In genomic region chr17:411416-412120, GRCh38 we compare ENCODE assay signal across 9 cellular contexts. TPM values are rescaled to one million over a fixed set of nuclear protein-coding genes. Genes with fewer than 3 reads are reported as not detected.
DNase-seq lines count a peak whose midpoint lies in the region; ATAC-seq, FAIRE-seq and TF ChIP-seq lines count a peak whose summit lies in the region.
"Had no signal": no experiment of that assay in that cellular context is flagged by ENCODE, and none has a peak within 500 bp of the region (broad histone marks: within the 10 kb centered on the region; RNA-seq: fewer than 3 reads in every experiment).

No MANE protein-coding gene starts in this region.

- H3K4me1 Mint-ChIP-seq in HFFc6 (ENCODE audit: low read depth), result peaks cover 34% of the 10 kb centered on the region
- H3K4me1 Mint-ChIP-seq in activated naive CD8-positive, alpha-beta T cell treated with anti-CD3 and anti-CD28 coated beads, Interleukin-2, amount 50 U/mL, for 24 hours, result peaks cover 65% of the 10 kb centered on the region

- WGBS in small intestine, 3 donors, result 44 to 69% (median 68%) methylated on average over 13 of the region's 13 CpGs

- no peaks in the 10 kb centered on the region for H3K9me3 Mint-ChIP-seq in HFFc6
- peaks cover 4% of the 10 kb centered on the region for H3K9me3 Mint-ChIP-seq in activated naive CD8-positive, alpha-beta T cell treated with anti-CD3 and anti-CD28 coated beads, Interleukin-2, amount 50 U/mL, for 24 hours

- peaks cover 8% of the 10 kb centered on the region for H3K36me3 Mint-ChIP-seq in HFFc6 (ENCODE audit: low read depth)
- H3K36me3 Mint-ChIP-seq in activated naive CD8-positive, alpha-beta T cell treated with anti-CD3 and anti-CD28 coated beads, Interleukin-2, amount 50 U/mL, for 24 hours (ENCODE audit: low read depth), result peaks cover 14% of the 10 kb centered on the region

- FAIRE-seq in small intestine (lab: Jason Lieb, UNC), result no peak

- peaks cover 11% of the 10 kb centered on the region for H3K36me3 ChIP-seq in lower lobe of right lung
- peaks cover 0 to 2% of the 10 kb centered on the region in 2 donors for H3K36me3 ChIP-seq in small intestine (ENCODE audit: control insufficient read depth in 2 of 2, insufficient read depth in 2 of 2, low read length in 2 of 2)
- H3K36me3 ChIP-seq: colonic mucosa had no signal

- CTCF ChIA-PET in AG04450 (lab: Charles Lee), result interaction anchor here (0.5 to 3.3 kb wide), 46 partner anchors 10 to 589 kb away, joined by 3 to 468 read pairs (median 5); partner anchors contain the start of genes NXN, TIMM22 and VPS53

- no peak for ATAC-seq in activated naive CD8-positive, alpha-beta T cell treated with anti-CD3 and anti-CD28 coated beads, Interleukin-2, amount 50 U/mL, for 24 hours
- ATAC-seq in lower lobe of right lung (no peak), HG02763 (IDR thresholded peaks at IDR 0.05; ENCODE audit: unreplicated experiment) (no peak)

- TF ChIP-seq CTCF in AG04450 (IDR thresholded peaks at IDR 0.05; ENCODE audit: low read depth, low read length), result no peak
- TF ChIP-seq CTCF in HFFc6 (IDR thresholded peaks at IDR 0.05), result no peak
- no peak for TF ChIP-seq CTCF in lower lobe of right lung (IDR thresholded peaks at IDR 0.05)

- peaks cover 6% of the 10 kb centered on the region for H3K27me3 Mint-ChIP-seq in HFFc6 (ENCODE audit: insufficient read depth)
- H3K27me3 Mint-ChIP-seq in activated naive CD8-positive, alpha-beta T cell treated with anti-CD3 and anti-CD28 coated beads, Interleukin-2, amount 50 U/mL, for 24 hours, result peaks cover 8% of the 10 kb centered on the region

- H3K9me3 ChIP-seq in AG04450 (ENCODE audit: control insufficient read depth, insufficient read depth, low read length) (peaks cover 5% of the 10 kb centered on the region), lower lobe of right lung (no peaks in the 10 kb centered on the region), small intestine (ENCODE audit: control insufficient read depth, low read depth) (no peaks in the 10 kb centered on the region)
- H3K9me3 ChIP-seq: colonic mucosa had no signal

- H3K27ac Mint-ChIP-seq in HFFc6, result peak overlapping the region; percentile 93
- peak overlapping the region; percentile 100 for H3K27ac Mint-ChIP-seq in activated naive CD8-positive, alpha-beta T cell treated with anti-CD3 and anti-CD28 coated beads, Interleukin-2, amount 50 U/mL, for 24 hours

- peak overlapping the region; percentile 95 for H3K4me3 Mint-ChIP-seq in HFFc6
- peak overlapping the region; percentile 96 for H3K4me3 Mint-ChIP-seq in activated naive CD8-positive, alpha-beta T cell treated with anti-CD3 and anti-CD28 coated beads, Interleukin-2, amount 50 U/mL, for 24 hours

- H3K27ac ChIP-seq in AG04450 (ENCODE audit: low read depth, low read length) (no peak overlapping the region), lower lobe of right lung (peak overlapping the region; percentile 85), small intestine (ENCODE audit: low read depth in 1 of 2, low read length in 1 of 2) (peak overlapping the region in 1 of 2 donors; percentile 80)

- POLR2A ChIA-PET in AG04450 (lab: Yijun Ruan, JAX), result interaction anchor here (1.0 to 1.7 kb wide), 2 partner anchors 276 to 289 kb away, joined by 3 to 9 read pairs; no protein-coding TSS in a partner anchor

- H3K27me3 ChIP-seq in AG04450 (ENCODE audit: control insufficient read depth, insufficient read depth, low read length) (no peaks in the 10 kb centered on the region), lower lobe of right lung (ENCODE audit: low read depth) (no peaks in the 10 kb centered on the region), small intestine (ENCODE audit: control insufficient read depth in 2 of 2, insufficient read depth in 2 of 2, low read length in 2 of 2) (no peaks in the 10 kb centered on the region)
- H3K27me3 ChIP-seq: colonic mucosa had no signal

- H3K4me1 ChIP-seq in lower lobe of right lung (peaks cover 26% of the 10 kb centered on the region), small intestine (ENCODE audit: control insufficient read depth in 2 of 2, insufficient read depth in 1 of 2, low read depth in 1 of 2, low read length in 1 of 2) (peaks cover 3 to 8% of the 10 kb centered on the region in 2 donors)

- no peak for DNase-seq in AG04450 (ENCODE audit: low read depth, low spot score)
- no peak for DNase-seq in HFFc6
- DNase-seq in activated naive CD8-positive, alpha-beta T cell treated with anti-CD3 and anti-CD28 coated beads, Interleukin-2, amount 50 U/mL, for 24 hours, result no peak
- no peak for DNase-seq in lower lobe of right lung
- no peak for DNase-seq in iPS-NIHi11 (ENCODE audit: low spot score)
- no peak for DNase-seq in small intestine
- no peak for DNase-seq in DMS153 (lab: John Stamatoyannopoulos, UW)

- intact Hi-C loops in lower lobe of right lung (cut with DNase I), result loop anchor here (5.0 kb wide), 1 partner anchor 291 kb away; no protein-coding TSS in a partner anchor

- H3K4me3 ChIP-seq in AG04450 (ENCODE audit: low read depth, low read length), result peak overlapping the region; percentile 82
- peak overlapping the region; percentile 93 for H3K4me3 ChIP-seq in lower lobe of right lung
- no peak overlapping the region for H3K4me3 ChIP-seq in small intestine (ENCODE audit: low read depth in 1 of 2, low read length in 2 of 2)

RNA-seq across cellular contexts. Expression of gene RFLNB, which starts 34.2 kb away (rescaled TPM):
- polyA plus RNA-seq in AG04450 (2011; rRNA removed), result 10.5 and 13.5 TPM in 2 replicates
- polyA minus RNA-seq in AG04450 (2011; rRNA and poly(A)+ RNA removed), result 11.5 and 12.3 TPM in 2 replicates
- total RNA-seq in HFFc6 (2021; fragmentation: NEBNext Ultra II Directional; extraction: Animal tissue kit (Norgen Biotek cat#: 25700)), result 10 to 100 TPM; 73.8 to 87.2 (median 79.5) TPM
- 22.1 TPM for total RNA-seq in lower lobe of right lung
- polyA plus RNA-seq in small intestine, result 10 to 100 TPM in 1 of 3 donors, 1 to 10 TPM in 2; 2.0 to 11.6 (median 3.7) TPM

RNA-seq across cellular contexts. Expression of gene RPH3AL, which starts 59.0 kb away (rescaled TPM):
- polyA plus RNA-seq in AG04450 (2011; rRNA removed) (1.3 and 1.5 TPM in 2 replicates), small intestine (10 to 100 TPM; 10.5 to 18.8 (median 13.3) TPM)
- 0.46 and 1.8 TPM in 2 replicates for polyA minus RNA-seq in AG04450 (2011; rRNA and poly(A)+ RNA removed)
- total RNA-seq in HFFc6 (2021; fragmentation: NEBNext Ultra II Directional; extraction: Animal tissue kit (Norgen Biotek cat#: 25700)), result 1 to 10 TPM; 1.4 to 2.4 (median 2.0) TPM
- total RNA-seq in lower lobe of right lung, result 38.7 TPM

Comparison
In these comparisons a context has a peak if more than half of its experiments do, and no peak if none do; other contexts are left out.
1. H3K4me3 ChIP-seq: peak in AG04450 (single experiment) and lower lobe of right lung (single experiment); none in small intestine (0 of 2).
2. RNA of gene RPH3AL, which starts 59.0 kb away (total RNA-seq): 38.7 TPM in lower lobe of right lung (single experiment); 1.4 to 2.4 TPM in HFFc6; every median in the first group is over 10 times any median in the second.